ENCODE assay signal across 26 cellular contexts in genomic region chr2:120821446-120822160, GRCh38.
DNase-seq lines count a peak whose midpoint lies in the region; FAIRE-seq and TF ChIP-seq lines count a peak whose summit lies in the region.
"Had no signal": no experiment of that assay in that cellular context is flagged by ENCODE, and none has a peak within 500 bp of the region (broad histone marks: within the 10 kb centered on the region; RNA-seq: fewer than 3 reads in every experiment).

No MANE protein-coding gene starts in this region.

- peaks cover 36% of the 10 kb centered on the region for H3K4me1 ChIP-seq in GM23248 (ENCODE audit: insufficient read depth)
- peaks cover 49% of the 10 kb centered on the region for H3K4me1 ChIP-seq in astrocyte (ENCODE audit: insufficient read depth, low read length)
- H3K4me1 ChIP-seq in muscle layer of colon (ENCODE audit: insufficient read depth, low read length) = peaks cover 60% of the 10 kb centered on the region
- H3K4me1 ChIP-seq in stomach smooth muscle (ENCODE audit: control insufficient read depth, insufficient read depth, low read length) = peaks cover 68% of the 10 kb centered on the region
- no peaks in the 10 kb centered on the region for H3K4me1 ChIP-seq in OCI-LY7 (ENCODE audit: insufficient read depth, low read length, poor library complexity, severe bottlenecking)
- H3K4me1 ChIP-seq: breast epithelium, colonic mucosa had no signal

- H3K9me3 ChIP-seq in GM23248 (ENCODE audit: low read depth) (no peaks in the 10 kb centered on the region), astrocyte (ENCODE audit: insufficient read depth, low read depth, low read length) (no peaks in the 10 kb centered on the region), muscle layer of colon (ENCODE audit: low read length) (no peaks in the 10 kb centered on the region), stomach smooth muscle (ENCODE audit: control insufficient read depth in 2 of 2, low read length in 2 of 2) (no peaks in the 10 kb centered on the region), OCI-LY7 (ENCODE audit: low read length) (no peaks in the 10 kb centered on the region)
- H3K9me3 ChIP-seq: adrenal gland, breast epithelium, colonic mucosa, Peyer's patch, uterus had no signal

- intact Hi-C loops in OCI-LY7 (cut with micrococcal nuclease; ENCODE audit: unreplicated experiment) = no loop called here

- in situ Hi-C loops in GM23248 (cut with MboI) = no loop called here

- peaks cover 21% of the 10 kb centered on the region; the same call in 1 of the 2 replicates for H3F3A ChIP-seq in GM23248 (ENCODE audit: insufficient read depth)

- H3K4me2 ChIP-seq in GM23248 (ENCODE audit: unreplicated experiment) (peak overlapping the region; percentile 79), astrocyte (ENCODE audit: low read length) (peak overlapping the region; percentile 80), OCI-LY7 (ENCODE audit: low read length) (no peak overlapping the region)

- H3K27ac Mint-ChIP-seq in astrocyte (ENCODE audit: unreplicated experiment) = no peak overlapping the region
- H3K27ac Mint-ChIP-seq: activated B cell treated with CpG ODN at 0.5 μM for 24 hours; CD8-positive, alpha-beta T cell; stimulated activated memory B cell treated with anti-CD40 and anti-IgM and Interleukin-4, amounts not matched to agents 10 μg/mL and 1 μg/mL and 100 μg/mL, for 72 hours had no signal

- H3K27me3 ChIP-seq in GM23248 (replicated peaks; ENCODE audit: insufficient read depth) (no peaks in the 10 kb centered on the region), astrocyte (ENCODE audit: insufficient read depth, low read length) (no peaks in the 10 kb centered on the region), muscle layer of colon (ENCODE audit: control insufficient read depth in 1 of 2, insufficient read depth in 2 of 2, low read length in 2 of 2) (no peaks in the 10 kb centered on the region), stomach smooth muscle (ENCODE audit: control insufficient read depth in 1 of 2, insufficient read depth in 2 of 2, low read length in 2 of 2) (no peaks in the 10 kb centered on the region)
- H3K27me3 ChIP-seq: adrenal gland, breast epithelium, colonic mucosa, Peyer's patch, uterus had no signal

- H4K20me1 ChIP-seq in GM23248 (ENCODE audit: insufficient read depth) = no peaks in the 10 kb centered on the region
- peaks cover 60% of the 10 kb centered on the region for H4K20me1 ChIP-seq in astrocyte (ENCODE audit: insufficient read depth, low read length)
- H4K20me1 ChIP-seq in OCI-LY7 (ENCODE audit: insufficient read depth, low read length) = no peaks in the 10 kb centered on the region

- H3K4me1 Mint-ChIP-seq in astrocyte (ENCODE audit: low read depth, unreplicated experiment) = peaks cover 40% of the 10 kb centered on the region
- H3K4me1 Mint-ChIP-seq: activated B cell treated with CpG ODN at 0.5 μM for 24 hours; stimulated activated memory B cell treated with anti-CD40 and anti-IgM and Interleukin-4, amounts not matched to agents 10 μg/mL and 1 μg/mL and 100 μg/mL, for 72 hours had no signal

- no peak for DNase-seq in GM23248
- no peak for DNase-seq in astrocyte (ENCODE audit: low read depth)
- DNase-seq in urothelium cell line (ENCODE audit: low spot score) = no peak
- DNase-seq in cerebellar nuclear complex (lab: John Stamatoyannopoulos, UW) = no peak
- DNase-seq in OCI-LY7 (ENCODE audit: low spot score) = no peak
- DNase-seq: activated B cell treated with CpG ODN at 0.5 μM for 24 hours; activated CD4-positive, alpha-beta T cell treated with anti-CD3 and anti-CD28 coated beads, Interleukin-2, amount 50 U/mL, for 4 hours; activated naive CD4-positive, alpha-beta T cell treated with Interleukin-2 at 50 U/mL for 16 hours; CD8-positive, alpha-beta T cell; colonic mucosa; effector memory CD4-positive, alpha-beta T cell; foreskin melanocyte; NCI-H1048; NCI-H1930; NCI-H2227 treated with DMSO at 0.1 percent for 48 hours; stimulated activated CD4-positive, alpha-beta T cell treated with anti-CD3 and anti-CD28 coated beads, Interleukin-4, amount 100 ng/mL, for 24 hours; T-helper 1 cell had no signal

- no peak overlapping the region for H3K4me3 Mint-ChIP-seq in astrocyte (ENCODE audit: unreplicated experiment)
- H3K4me3 Mint-ChIP-seq: activated B cell treated with CpG ODN at 0.5 μM for 24 hours; CD8-positive, alpha-beta T cell; stimulated activated memory B cell treated with anti-CD40 and anti-IgM and Interleukin-4, amounts not matched to agents 10 μg/mL and 1 μg/mL and 100 μg/mL, for 72 hours had no signal

- H3K79me2 ChIP-seq in GM23248 (ENCODE audit: insufficient read depth) (peaks cover 45% of the 10 kb centered on the region), astrocyte (ENCODE audit: insufficient read depth, low read length) (peaks cover 60% of the 10 kb centered on the region), OCI-LY7 (ENCODE audit: insufficient read depth, low read depth, low read length) (no peaks in the 10 kb centered on the region)

- WGBS in GM23248 (ENCODE audit: low coverage in 1 of 2, low lambda C conversion rate in 2 of 2, missing lambda C conversion rate in 2 of 2), 2 experiments = 95 to 99% methylated on average over 15 of the region's 15 CpGs

- H3K9me3 Mint-ChIP-seq in astrocyte (ENCODE audit: unreplicated experiment) = no peaks in the 10 kb centered on the region
- H3K9me3 Mint-ChIP-seq: activated B cell treated with CpG ODN at 0.5 μM for 24 hours; CD8-positive, alpha-beta T cell; stimulated activated memory B cell treated with anti-CD40 and anti-IgM and Interleukin-4, amounts not matched to agents 10 μg/mL and 1 μg/mL and 100 μg/mL, for 72 hours had no signal

- H2AFZ ChIP-seq in GM23248 = no peak overlapping the region
- H2AFZ ChIP-seq in astrocyte (ENCODE audit: low read depth, low read length) = no peak overlapping the region
- no peak overlapping the region for H2AFZ ChIP-seq in OCI-LY7 (ENCODE audit: low read length)

- CTCF ChIA-PET in OCI-LY7 (lab: Charles Lee; ENCODE audit: unreplicated experiment) = no interaction called here

- peaks cover 8% of the 10 kb centered on the region for H3K36me3 Mint-ChIP-seq in astrocyte (ENCODE audit: low read depth, unreplicated experiment)
- H3K36me3 Mint-ChIP-seq: CD8-positive, alpha-beta T cell; stimulated activated memory B cell treated with anti-CD40 and anti-IgM and Interleukin-4, amounts not matched to agents 10 μg/mL and 1 μg/mL and 100 μg/mL, for 72 hours had no signal

- peak overlapping the region; percentile 92 for H3K27ac ChIP-seq in GM23248
- no peak overlapping the region for H3K27ac ChIP-seq in astrocyte (ENCODE audit: low read depth, low read length)
- H3K27ac ChIP-seq in muscle layer of colon (ENCODE audit: low read depth, low read length) = peak overlapping the region; percentile 70
- H3K27ac ChIP-seq in stomach smooth muscle (ENCODE audit: low read length) = peak overlapping the region; percentile 82
- no peak overlapping the region for H3K27ac ChIP-seq in OCI-LY7 (ENCODE audit: low read depth, low read length, poor library complexity, severe bottlenecking)
- H3K27ac ChIP-seq: colonic mucosa, HL-60 had no signal

- H3K4me3 ChIP-seq in GM23248 (peak overlapping the region; percentile 44; the same call in 1 of the 2 replicates), astrocyte (ENCODE audit: insufficient read depth, low read depth, low read length) (no peak overlapping the region), muscle layer of colon (ENCODE audit: low read depth in 1 of 2, low read length in 2 of 2) (peak overlapping the region; percentile 34 to 49), stomach smooth muscle (ENCODE audit: low read length in 2 of 2) (peak overlapping the region; percentile 74 to 77), OCI-LY7 (ENCODE audit: low read depth, low read length, poor library complexity, severe bottlenecking) (no peak overlapping the region)
- H3K4me3 ChIP-seq: adrenal gland, colonic mucosa, Peyer's patch had no signal

- BruUV-seq in OCI-LY7 (replicated peaks; lab: Mats Ljungman, UMichigan) = no TSS peak

- POLR2A ChIA-PET in OCI-LY7 (lab: Charles Lee) = interaction anchor here (0.5 kb wide), 1 partner anchor 270 kb away, joined by 3 read pairs; no protein-coding TSS in a partner anchor

- H3K9me2 ChIP-seq in GM23248 (ENCODE audit: insufficient read depth) (no peaks in the 10 kb centered on the region), OCI-LY7 (ENCODE audit: insufficient read depth, low read length) (no peaks in the 10 kb centered on the region)

- no peaks in the 10 kb centered on the region for H3K27me3 Mint-ChIP-seq in astrocyte (ENCODE audit: low read depth, unreplicated experiment)
- H3K27me3 Mint-ChIP-seq: activated B cell treated with CpG ODN at 0.5 μM for 24 hours had no signal

- no peak for TF ChIP-seq CTCF in astrocyte (IDR thresholded peaks at IDR 0.05; ENCODE audit: insufficient read depth, low read depth, low read length)
- TF ChIP-seq CTCF in OCI-LY7 (conservative IDR thresholded peaks at IDR 0.05; ENCODE audit: low read length) = no peak

- peak overlapping the region; percentile 84 for H3K9ac ChIP-seq in GM23248
- H3K9ac ChIP-seq in astrocyte (ENCODE audit: low read length) = peak overlapping the region; percentile 75
- peak overlapping the region; percentile 15 for H3K9ac ChIP-seq in muscle layer of colon (ENCODE audit: low read length)
- peak overlapping the region; percentile 60 to 63 for H3K9ac ChIP-seq in stomach smooth muscle (ENCODE audit: low read length in 2 of 2)

- peak; percentile 13 for FAIRE-seq in astrocyte (lab: Jason Lieb, UNC)
- no peak for FAIRE-seq in urothelium cell line (lab: Jason Lieb, UNC)
- FAIRE-seq: GM12891 had no signal

- H3K36me3 ChIP-seq in GM23248 (ENCODE audit: low read depth) (no peaks in the 10 kb centered on the region), astrocyte (ENCODE audit: insufficient read depth, low read length) (no peaks in the 10 kb centered on the region), muscle layer of colon (ENCODE audit: insufficient read depth, low read length) (no peaks in the 10 kb centered on the region), stomach smooth muscle (ENCODE audit: control insufficient read depth in 2 of 2, insufficient read depth in 2 of 2, low read length in 2 of 2) (no peaks in the 10 kb centered on the region), OCI-LY7 (ENCODE audit: insufficient read depth, low read length) (no peaks in the 10 kb centered on the region)
- H3K36me3 ChIP-seq: adrenal gland, breast epithelium, colonic mucosa, Peyer's patch, uterus had no signal

Comparison
In these comparisons a context has a peak if more than half of its experiments do, and no peak if none do; other contexts are left out.
1. H3K27ac ChIP-seq: peak in GM23248 (single experiment), muscle layer of colon (single experiment) and stomach smooth muscle (single experiment); none in astrocyte (single experiment) and OCI-LY7 (single experiment).
2. H3K4me3 ChIP-seq: peak in GM23248 (single experiment), muscle layer of colon (2 of 2) and stomach smooth muscle (2 of 2); none in astrocyte (single experiment) and OCI-LY7 (single experiment).
3. H3K9ac ChIP-seq: peak in every context shown above with its lines; median percentile 84 in GM23248; 75 in astrocyte; 62 in stomach smooth muscle; 15 in muscle layer of colon.